In the genomic region with DNA sequence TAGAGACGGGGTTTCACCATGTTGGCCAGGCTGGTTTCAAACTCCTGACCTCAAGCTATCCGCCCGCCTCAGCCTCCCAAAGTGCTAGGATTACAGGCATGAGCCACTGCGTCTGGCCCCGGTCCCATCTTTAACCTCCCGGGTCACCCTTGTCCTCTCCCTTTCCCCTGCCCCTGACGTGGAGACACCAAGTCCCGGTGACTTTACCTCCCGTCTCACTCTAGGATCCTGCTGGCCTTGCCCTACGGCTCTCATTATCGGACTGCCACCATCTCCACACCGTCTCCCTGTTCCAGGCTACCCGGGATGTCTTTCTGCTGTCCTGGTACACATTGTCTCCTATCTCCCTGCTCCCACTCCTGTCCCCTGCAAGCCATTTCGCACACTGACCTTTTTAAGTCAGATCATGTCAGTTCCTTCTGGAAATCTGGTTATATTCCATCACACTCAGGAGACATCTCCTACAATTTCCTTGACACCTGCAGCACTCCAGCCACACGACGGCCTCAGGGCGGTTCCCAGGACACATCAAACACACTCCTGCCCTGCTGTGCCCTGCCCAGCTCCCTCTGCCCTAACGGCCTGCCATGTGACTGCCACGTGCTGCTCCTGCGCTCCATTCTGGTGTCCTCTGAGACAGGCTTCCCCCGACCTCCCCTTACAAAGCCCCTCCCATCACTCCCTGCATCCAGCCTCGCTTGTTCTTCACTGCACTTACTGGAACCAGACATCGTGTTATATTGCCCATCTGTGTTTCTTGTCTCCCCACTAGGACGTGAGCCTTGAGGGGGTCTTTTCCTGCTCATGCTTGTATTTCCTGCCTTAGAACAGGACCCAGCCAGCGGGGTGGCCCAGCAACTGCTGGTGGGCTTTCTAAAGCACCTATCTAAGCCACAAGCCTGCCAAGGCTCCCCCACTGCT, we compare ENCODE assay signal across 9 cellular contexts. TPM values are rescaled to one million over a fixed set of nuclear protein-coding genes. Genes with fewer than 3 reads are reported as not detected.
A peak's percentile ranks its signal among the peaks of the same experiment; 100 is the strongest.
DNase-seq lines count a peak whose midpoint lies in the region; ATAC-seq and TF ChIP-seq lines count a peak whose summit lies in the region.
"Had no signal": no experiment of that assay in that cellular context is flagged by ENCODE, and none has a peak within 500 bp of the region (broad histone marks: within the 10 kb centered on the region; RNA-seq: fewer than 3 reads in every experiment).

No MANE protein-coding gene starts in this region.

- TF ChIP-seq CTCF in left lung (IDR thresholded peaks at IDR 0.05) (no peak), WTC11 (IDR thresholded peaks at IDR 0.05) (no peak)

- H3K27me3 ChIP-seq in left lung = no peaks in the 10 kb centered on the region
- no peaks in the 10 kb centered on the region for H3K27me3 ChIP-seq in subcutaneous abdominal adipose tissue (ENCODE audit: control insufficient read depth in 5 of 5, insufficient read depth in 4 of 5, low read length in 5 of 5)
- H3K27me3 ChIP-seq: foreskin keratinocyte had no signal

- CTCF ChIA-PET in WTC11 (lab: Charles Lee) = interaction anchor here (0.6 to 3.4 kb wide), 32 partner anchors 8 to 523 kb away, joined by 3 to 46 read pairs (median 6); a partner anchor contains a TSS

- no peaks in the 10 kb centered on the region for H3K36me3 Mint-ChIP-seq in T-helper 1 cell treated with Interleukin-12 subunit alpha and Interleukin-12 subunit beta and Interleukin-4 antibody, amounts not matched to agents 30 μg/mL and 1 μg/mL, for 36 hours (ENCODE audit: low read depth)
- no peaks in the 10 kb centered on the region for H3K36me3 Mint-ChIP-seq in activated T-helper 1 cell treated with anti-CD3 and anti-CD28 coated beads, Interleukin-12 subunit alpha, Interleukin-12 subunit beta, Interleukin-2, Interleukin-4 antibody, amounts not matched to agents 30 ng/mL and 10 ng/mL and 1 ng/mL, durations not matched to agents 14 hours and 24 hours and 36 hours (ENCODE audit: low read depth)
- H3K36me3 Mint-ChIP-seq in WTC11 = 0 out of 2 replicates have a peak, but pooled peaks cover 2% of the 10 kb centered on the region

- H3K4me3 ChIP-seq in left lung = peak overlapping the region in 1 of 2 donors; percentile 35
- peak overlapping the region; percentile 64 to 75 (median 72) for H3K4me3 ChIP-seq in subcutaneous abdominal adipose tissue (ENCODE audit: low read depth in 1 of 5, low read length in 5 of 5)

- H3K4me1 Mint-ChIP-seq in T-helper 1 cell treated with Interleukin-12 subunit alpha and Interleukin-12 subunit beta and Interleukin-4 antibody, amounts not matched to agents 30 μg/mL and 1 μg/mL, for 36 hours (ENCODE audit: low read depth) = peaks cover 25% of the 10 kb centered on the region
- H3K4me1 Mint-ChIP-seq in activated T-helper 1 cell treated with anti-CD3 and anti-CD28 coated beads, Interleukin-12 subunit alpha, Interleukin-12 subunit beta, Interleukin-2, Interleukin-4 antibody, amounts not matched to agents 30 ng/mL and 10 ng/mL and 1 ng/mL, durations not matched to agents 14 hours and 24 hours and 36 hours (ENCODE audit: low read depth) = peaks cover 17% of the 10 kb centered on the region
- peaks cover 13% of the 10 kb centered on the region for H3K4me1 Mint-ChIP-seq in WTC11

- H3K9ac ChIP-seq in subcutaneous abdominal adipose tissue (ENCODE audit: low read length in 5 of 5) = peak overlapping the region in 3 of 5 donors; percentile 57 to 72 (median 72)

- ATAC-seq in left lung (peak; percentile 11), WTC11 (no peak)

- DNase-seq in T-helper 1 cell = no peak
- DNase-seq in activated T-helper 1 cell treated with anti-CD3 and anti-CD28 coated beads, Interleukin-12 subunit alpha, Interleukin-12 subunit beta, Interleukin-2, Interleukin-4 antibody, amounts not matched to agents 30 ng/mL and 10 ng/mL and 1 ng/mL, durations not matched to agents 14 hours and 24 hours and 36 hours (ENCODE audit: low spot score) = no peak
- DNase-seq in left lung = no peak
- no peak for DNase-seq in WTC11 (ENCODE audit: low spot score)
- no peak for DNase-seq in stimulated activated CD4-positive, alpha-beta T cell treated with anti-CD3 and anti-CD28 coated beads, Interleukin-12 subunit alpha, Interleukin-12 subunit beta, amount 100 ng/mL, for 4 hours
- DNase-seq in GOT3 (lab: John Stamatoyannopoulos, UW) = no peak

- H3K9me3 Mint-ChIP-seq in T-helper 1 cell treated with Interleukin-12 subunit alpha and Interleukin-12 subunit beta and Interleukin-4 antibody, amounts not matched to agents 30 μg/mL and 1 μg/mL, for 36 hours = no peaks in the 10 kb centered on the region
- H3K9me3 Mint-ChIP-seq in activated T-helper 1 cell treated with anti-CD3 and anti-CD28 coated beads, Interleukin-12 subunit alpha, Interleukin-12 subunit beta, Interleukin-2, Interleukin-4 antibody, amounts not matched to agents 30 ng/mL and 10 ng/mL and 1 ng/mL, durations not matched to agents 14 hours and 24 hours and 36 hours = no peaks in the 10 kb centered on the region
- peaks cover 9% of the 10 kb centered on the region; the same call in 1 of the 2 replicates for H3K9me3 Mint-ChIP-seq in WTC11

- POLR2A ChIA-PET in WTC11 (lab: Charles Lee) = interaction anchor here (0.7 to 1.4 kb wide), 2 partner anchors 8 to 40 kb away, joined by 3 read pairs; no protein-coding TSS in a partner anchor

- no peaks in the 10 kb centered on the region for H3K9me3 ChIP-seq in left lung
- no peaks in the 10 kb centered on the region for H3K9me3 ChIP-seq in subcutaneous abdominal adipose tissue (ENCODE audit: control insufficient read depth in 5 of 5, low read length in 5 of 5)

- intact Hi-C loops in activated T-helper 1 cell treated with anti-CD3 and anti-CD28 coated beads, Interleukin-12 subunit alpha, Interleukin-12 subunit beta, Interleukin-2, Interleukin-4 antibody, amounts not matched to agents 30 ng/mL and 10 ng/mL and 1 ng/mL, durations not matched to agents 14 hours and 24 hours and 36 hours (cut with micrococcal nuclease) = loop anchor here (1.0 to 10.0 kb wide), 5 partner anchors 61 to 425 kb away; a partner anchor contains a TSS
- intact Hi-C loops in left lung (cut with DNase I) = no loop called here

- H3K27ac Mint-ChIP-seq in T-helper 1 cell treated with Interleukin-12 subunit alpha and Interleukin-12 subunit beta and Interleukin-4 antibody, amounts not matched to agents 30 μg/mL and 1 μg/mL, for 36 hours = peak overlapping the region; percentile 56
- H3K27ac Mint-ChIP-seq in activated T-helper 1 cell treated with anti-CD3 and anti-CD28 coated beads, Interleukin-12 subunit alpha, Interleukin-12 subunit beta, Interleukin-2, Interleukin-4 antibody, amounts not matched to agents 30 ng/mL and 10 ng/mL and 1 ng/mL, durations not matched to agents 14 hours and 24 hours and 36 hours = peak overlapping the region; percentile 18
- no peak overlapping the region for H3K27ac Mint-ChIP-seq in WTC11

- H3K4me3 Mint-ChIP-seq in T-helper 1 cell treated with Interleukin-12 subunit alpha and Interleukin-12 subunit beta and Interleukin-4 antibody, amounts not matched to agents 30 μg/mL and 1 μg/mL, for 36 hours = peak overlapping the region; percentile 57
- H3K4me3 Mint-ChIP-seq in activated T-helper 1 cell treated with anti-CD3 and anti-CD28 coated beads, Interleukin-12 subunit alpha, Interleukin-12 subunit beta, Interleukin-2, Interleukin-4 antibody, amounts not matched to agents 30 ng/mL and 10 ng/mL and 1 ng/mL, durations not matched to agents 14 hours and 24 hours and 36 hours = peak overlapping the region; percentile 57
- no peak overlapping the region for H3K4me3 Mint-ChIP-seq in WTC11

- no peak overlapping the region for H3K27ac ChIP-seq in left lung
- no peak overlapping the region for H3K27ac ChIP-seq in subcutaneous abdominal adipose tissue (ENCODE audit: low read depth, low read length)
- H3K27ac ChIP-seq: foreskin keratinocyte had no signal

- no peaks in the 10 kb centered on the region for H3K27me3 Mint-ChIP-seq in T-helper 1 cell treated with Interleukin-12 subunit alpha and Interleukin-12 subunit beta and Interleukin-4 antibody, amounts not matched to agents 30 μg/mL and 1 μg/mL, for 36 hours (ENCODE audit: low read depth)
- peaks cover under 1% of the 10 kb centered on the region for H3K27me3 Mint-ChIP-seq in activated T-helper 1 cell treated with anti-CD3 and anti-CD28 coated beads, Interleukin-12 subunit alpha, Interleukin-12 subunit beta, Interleukin-2, Interleukin-4 antibody, amounts not matched to agents 30 ng/mL and 10 ng/mL and 1 ng/mL, durations not matched to agents 14 hours and 24 hours and 36 hours (ENCODE audit: insufficient read depth)
- peaks cover 13% of the 10 kb centered on the region for H3K27me3 Mint-ChIP-seq in WTC11 (ENCODE audit: low read depth)

- H3K36me3 ChIP-seq in left lung (no peaks in the 10 kb centered on the region), subcutaneous abdominal adipose tissue (ENCODE audit: control insufficient read depth in 5 of 5, insufficient read depth in 5 of 5, low read length in 5 of 5) (no peaks in the 10 kb centered on the region)

- H3K4me1 ChIP-seq in left lung = peaks cover 3 to 15% of the 10 kb centered on the region in 2 donors
- peaks cover 0 to 19% (median 14%) of the 10 kb centered on the region in 5 donors for H3K4me1 ChIP-seq in subcutaneous abdominal adipose tissue (ENCODE audit: control insufficient read depth in 5 of 5, insufficient read depth in 5 of 5, low read length in 5 of 5)
- H3K4me1 ChIP-seq: foreskin keratinocyte had no signal

TF ChIP-seq in WTC11, 78 proteins besides CTCF, POLR2A, EP300 and RAD21 (continues in another document):
- TF ChIP-seq, protein P1, sequence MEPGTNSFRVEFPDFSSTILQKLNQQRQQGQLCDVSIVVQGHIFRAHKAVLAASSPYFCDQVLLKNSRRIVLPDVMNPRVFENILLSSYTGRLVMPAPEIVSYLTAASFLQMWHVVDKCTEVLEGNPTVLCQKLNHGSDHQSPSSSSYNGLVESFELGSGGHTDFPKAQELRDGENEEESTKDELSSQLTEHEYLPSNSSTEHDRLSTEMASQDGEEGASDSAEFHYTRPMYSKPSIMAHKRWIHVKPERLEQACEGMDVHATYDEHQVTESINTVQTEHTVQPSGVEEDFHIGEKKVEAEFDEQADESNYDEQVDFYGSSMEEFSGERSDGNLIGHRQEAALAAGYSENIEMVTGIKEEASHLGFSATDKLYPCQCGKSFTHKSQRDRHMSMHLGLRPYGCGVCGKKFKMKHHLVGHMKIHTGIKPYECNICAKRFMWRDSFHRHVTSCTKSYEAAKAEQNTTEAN (CRISPR knock-in tag; IDR thresholded peaks at IDR 0.05) = no peak
- TF ChIP-seq NR2C2 (CRISPR knock-in tag; IDR thresholded peaks at IDR 0.05) (no peak), CREB1 (CRISPR knock-in tag; IDR thresholded peaks at IDR 0.05) (no peak)

RNA-seq across cellular contexts. Expression of a gene that starts 32.7 kb away (rescaled TPM):
- 0.12 TPM in 1 of 2 replicates, not detected in the other for total RNA-seq in activated T-helper 1 cell treated with anti-CD3 and anti-CD28 coated beads, Interleukin-12 subunit alpha, Interleukin-12 subunit beta, Interleukin-2, Interleukin-4 antibody, amounts not matched to agents 30 ng/mL and 10 ng/mL and 1 ng/mL, durations not matched to agents 14 hours and 24 hours and 36 hours
- total RNA-seq in left lung (10 to 100 TPM; 40.8 to 44.6 TPM), WTC11 (2021) (3.4 to 8.4 TPM (median 5.7 TPM) in 3 replicates)
